ENCODE assay signal across 1 cellular context in the genomic region with DNA sequence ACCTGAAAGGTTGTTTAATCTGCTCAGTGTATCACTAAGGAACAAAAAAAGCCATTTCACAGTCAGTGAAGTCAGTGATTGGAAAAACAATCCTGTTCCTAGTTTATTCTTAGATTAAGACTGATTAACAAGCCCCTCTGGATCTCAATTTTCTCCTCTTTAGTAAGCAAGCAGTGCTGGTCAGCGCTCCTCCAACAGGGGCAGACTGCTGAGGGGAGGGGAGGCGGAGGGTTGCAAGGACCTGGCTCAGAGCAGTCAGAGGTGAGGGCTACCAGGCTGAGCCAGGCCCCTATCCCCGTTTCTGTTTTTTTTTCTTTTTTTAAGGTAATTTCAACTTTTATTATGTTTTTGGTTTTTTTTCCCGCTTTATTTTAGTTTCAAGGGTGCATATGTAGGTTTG.
TF ChIP-seq lines count a peak whose summit lies in the region.

No MANE protein-coding gene starts in this region.

TF ChIP-seq in H1, 55 proteins besides CTCF, POLR2A, EP300 and RAD21:
- TF ChIP-seq SP1 (IDR thresholded peaks at IDR 0.05; ENCODE audit: low read depth, low read length) (no peak), SUZ12 (IDR thresholded peaks at IDR 0.05; ENCODE audit: low read length) (no peak), EZH2 (IDR thresholded peaks at IDR 0.05; ENCODE audit: low read depth, low read length, severe bottlenecking) (no peak), FOSL1 (IDR thresholded peaks at IDR 0.05; ENCODE audit: insufficient read depth, low read depth, low read length) (no peak), RNF2 (IDR thresholded peaks at IDR 0.05; ENCODE audit: borderline replicate concordance, low read depth, low read length, missing control alignments, poor library complexity, severe bottlenecking) (no peak), YY1 (IDR thresholded peaks at IDR 0.05; ENCODE audit: low read depth, low read length) (no peak), JUND (IDR thresholded peaks at IDR 0.05; ENCODE audit: low read length) (no peak), BCL11A (IDR thresholded peaks at IDR 0.05; ENCODE audit: low read depth in 2 of 2, low read length in 2 of 2) (no peak), CHD2 (IDR thresholded peaks at IDR 0.05; ENCODE audit: low read length) (no peak), CBX5 (IDR thresholded peaks at IDR 0.05; ENCODE audit: low read depth, low read length) (no peak), HDAC2 (IDR thresholded peaks at IDR 0.05; ENCODE audit: borderline replicate concordance in 1 of 2, low read depth in 2 of 2, low read length in 2 of 2) (no peak), ASH2L (IDR thresholded peaks at IDR 0.05; ENCODE audit: low read length) (no peak), CEBPB (IDR thresholded peaks at IDR 0.05; ENCODE audit: low read depth, low read length) (no peak)
- TF ChIP-seq, protein P1, sequence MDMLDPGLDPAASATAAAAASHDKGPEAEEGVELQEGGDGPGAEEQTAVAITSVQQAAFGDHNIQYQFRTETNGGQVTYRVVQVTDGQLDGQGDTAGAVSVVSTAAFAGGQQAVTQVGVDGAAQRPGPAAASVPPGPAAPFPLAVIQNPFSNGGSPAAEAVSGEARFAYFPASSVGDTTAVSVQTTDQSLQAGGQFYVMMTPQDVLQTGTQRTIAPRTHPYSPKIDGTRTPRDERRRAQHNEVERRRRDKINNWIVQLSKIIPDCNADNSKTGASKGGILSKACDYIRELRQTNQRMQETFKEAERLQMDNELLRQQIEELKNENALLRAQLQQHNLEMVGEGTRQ (IDR thresholded peaks at IDR 0.05; ENCODE audit: low read length) = no peak
- TF ChIP-seq, protein P2, sequence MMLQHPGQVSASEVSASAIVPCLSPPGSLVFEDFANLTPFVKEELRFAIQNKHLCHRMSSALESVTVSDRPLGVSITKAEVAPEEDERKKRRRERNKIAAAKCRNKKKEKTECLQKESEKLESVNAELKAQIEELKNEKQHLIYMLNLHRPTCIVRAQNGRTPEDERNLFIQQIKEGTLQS (IDR thresholded peaks at IDR 0.05; ENCODE audit: insufficient read depth, low read depth, low read length) = no peak
